1 cellular context compared by ENCODE assay signal in the genomic region with DNA sequence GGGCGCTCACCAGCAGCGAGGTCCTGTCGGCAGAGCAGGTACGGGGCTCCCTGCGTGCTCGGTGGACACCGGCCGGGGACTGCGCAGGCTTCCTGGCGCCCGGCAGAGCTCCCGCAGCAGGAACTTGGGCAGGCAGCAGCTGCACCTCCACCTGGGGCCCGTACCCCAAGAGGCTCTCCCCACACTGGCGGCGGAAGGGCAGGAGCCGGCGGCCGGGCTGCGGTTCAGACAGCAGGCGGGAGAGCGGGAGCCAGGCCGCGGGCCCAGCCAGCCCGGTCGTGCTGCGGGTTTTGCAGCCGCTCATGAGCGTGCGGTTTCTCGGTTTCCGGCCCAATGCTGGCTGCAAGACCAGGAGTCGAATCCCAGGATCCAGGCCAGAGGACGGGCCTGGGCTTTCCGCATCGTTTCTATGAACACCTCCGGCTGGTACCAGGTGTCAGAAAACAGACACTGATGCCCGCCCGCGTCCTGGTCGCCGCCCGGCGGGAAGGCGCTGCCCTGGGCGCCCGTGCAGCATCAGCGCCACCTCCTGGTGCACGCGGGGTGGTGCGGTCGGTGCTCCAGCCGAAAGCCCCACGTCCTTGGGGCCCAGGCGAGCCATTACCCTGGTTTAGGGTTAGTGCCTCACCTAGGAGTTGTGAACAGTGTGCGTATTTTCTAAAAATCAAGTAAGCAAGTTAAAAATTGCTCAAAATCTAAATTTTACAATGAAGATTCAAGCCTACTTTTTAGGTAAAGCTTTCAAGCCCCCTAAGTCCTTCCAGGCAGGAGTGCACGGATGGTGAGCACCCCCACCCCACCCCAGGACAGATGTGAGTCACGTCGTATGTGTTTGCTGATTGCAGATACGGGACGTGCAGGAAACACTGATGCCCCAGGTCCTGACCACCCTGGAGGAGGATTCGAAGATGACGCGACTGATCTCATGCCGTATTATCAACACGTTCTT.
TF ChIP-seq lines count a peak whose summit lies in the region.

No MANE protein-coding gene starts in this region.

TF ChIP-seq in H1, 55 proteins besides CTCF, POLR2A, EP300 and RAD21:
- TF ChIP-seq POLR2AphosphoS5 (IDR thresholded peaks at IDR 0.05; ENCODE audit: low read depth, low read length): no peak
- TF ChIP-seq GABPA (IDR thresholded peaks at IDR 0.05; ENCODE audit: borderline replicate concordance, insufficient read depth, low read length): peak; percentile 79
- peak in 1 of 2 experiments; percentile 50; a peak in 1 of 4 replicates for TF ChIP-seq SIN3A (conservative IDR thresholded peaks at IDR 0.05 in 1 of 2, IDR thresholded peaks at IDR 0.05 in 1 of 2; ENCODE audit: low read depth in 1 of 2, low read length in 2 of 2)
- TF ChIP-seq CREB1 (IDR thresholded peaks at IDR 0.05): 0 out of 2 replicates have a peak, but pooled peaks have one; percentile 20
- TF ChIP-seq MAX (IDR thresholded peaks at IDR 0.05): 0 out of 2 replicates have a peak, but pooled peaks have one; percentile 50
TF ChIP-seq in H1: peak in this region for 4.
